In genomic region chr11:132008872-132009271, GRCh38 we compare ENCODE assay signal across 14 cellular contexts.
"Had no signal": no experiment of that assay in that cellular context is flagged by ENCODE, and none has a peak within 500 bp of the region (broad histone marks: within the 10 kb centered on the region; RNA-seq: fewer than 3 reads in every experiment).

No MANE protein-coding gene starts in this region.

- H3K36me3 ChIP-seq: spleen, tibial nerve had no signal

- H3K4me3 ChIP-seq: lung, psoas muscle, spleen, tibial nerve had no signal

- H3K27ac ChIP-seq: psoas muscle, spleen, tibial nerve had no signal

- H3K4me1 ChIP-seq: psoas muscle, spleen, tibial nerve had no signal

- DNase-seq: activated CD4-positive, alpha-beta memory T cell treated with anti-CD3 and anti-CD28 coated beads for 36 hours; activated naive CD4-positive, alpha-beta T cell; activated T-cell treated with anti-CD3 and anti-CD28 coated beads, Interleukin-2, amount 50 U/mL, for 48 hours; erythroblast; hippocampal formation; immature natural killer cell; naive thymus-derived CD8-positive, alpha-beta T cell; psoas muscle; spleen; stimulated activated CD4-positive, alpha-beta T cell treated with anti-CD3 and anti-CD28 coated beads, Interleukin-2, amount 100 ng/mL, for 24 hours; stimulated activated naive B cell treated with anti-CD40 and anti-IgM and Interleukin-4, amounts not matched to agents 10 μg/mL and 1 μg/mL and 100 μg/mL, for 72 hours; T-helper 9 cell had no signal

- H3K9me3 ChIP-seq: psoas muscle, spleen, tibial nerve had no signal

- H3K27me3 ChIP-seq: spleen, tibial nerve had no signal
